9 cellular contexts compared by ENCODE assay signal in the genomic region with DNA sequence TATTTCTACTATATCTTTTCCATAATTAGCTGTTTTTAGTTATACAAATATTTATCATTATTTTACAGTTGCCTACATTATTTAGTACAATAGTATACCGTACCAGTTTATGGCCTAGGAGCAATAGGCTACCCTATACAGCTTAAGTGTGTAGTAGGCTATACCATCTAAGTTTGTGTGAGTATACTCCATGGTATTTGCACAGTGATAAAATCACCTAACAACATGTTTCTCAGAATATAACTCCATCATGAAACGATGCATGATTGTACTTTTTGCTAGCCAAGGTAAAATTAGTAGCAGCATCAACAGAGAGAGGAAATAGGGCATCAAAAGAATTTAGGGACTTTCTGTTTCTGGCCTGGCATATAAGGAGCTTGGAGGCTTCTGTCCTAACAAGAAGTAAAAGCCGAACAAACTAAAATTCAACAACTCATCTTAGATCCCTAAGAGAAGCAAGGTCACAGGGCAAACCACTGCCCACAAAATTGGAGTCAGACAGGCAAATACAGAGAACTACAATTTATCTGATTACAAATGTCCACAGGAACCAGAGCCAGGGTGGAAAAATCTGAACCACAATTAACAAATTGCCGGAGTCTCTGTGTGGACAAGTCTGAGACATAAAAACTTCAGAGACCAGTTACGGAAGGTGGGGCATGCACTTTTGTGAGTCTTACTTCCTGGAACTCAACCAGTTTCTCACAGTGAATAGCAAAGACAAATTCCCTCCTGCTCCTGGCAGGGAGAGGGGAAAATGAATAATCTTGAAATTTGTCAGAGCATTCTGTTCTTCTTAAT.
DNase-seq lines count a peak whose midpoint lies in the region; ATAC-seq and TF ChIP-seq lines count a peak whose summit lies in the region.
"Had no signal": no experiment of that assay in that cellular context is flagged by ENCODE, and none has a peak within 500 bp of the region (broad histone marks: within the 10 kb centered on the region; RNA-seq: fewer than 3 reads in every experiment).

No MANE protein-coding gene starts in this region.

- WGBS in SK-N-SH (ENCODE audit: low lambda C conversion rate) = 32% methylated on average over 5 of the region's 5 CpGs

- CTCF ChIA-PET in AG04449 (lab: Yijun Ruan, JAX) (interaction anchor here (1.3 kb wide), 1 partner anchor 10 kb away, joined by 3 read pairs; no protein-coding TSS in a partner anchor), SK-N-SH (lab: Yijun Ruan, JAX) (interaction anchor here (1.4 kb wide), 1 partner anchor 17 kb away, joined by 3 read pairs; no protein-coding TSS in a partner anchor)

- no peaks in the 10 kb centered on the region for H3K27me3 Mint-ChIP-seq in stimulated activated naive CD8-positive, alpha-beta T cell treated with anti-CD3 and anti-CD28 coated beads, Interleukin-15, amount 100 ng/mL, for 72 hours

- H3K9me2 ChIP-seq in SK-N-SH = no peaks in the 10 kb centered on the region; the same call in 1 of the 2 replicates

- H3K9me3 ChIP-seq in SK-N-SH = no peaks in the 10 kb centered on the region
- H3K9me3 ChIP-seq in WERI-Rb-1 (ENCODE audit: severe bottlenecking) = no peaks in the 10 kb centered on the region

- peak; percentile 77 to 84; a peak in 3 of 4 replicates for TF ChIP-seq EP300 in SK-N-SH (IDR thresholded peaks at IDR 0.05; ENCODE audit: borderline replicate concordance in 1 of 2, low read depth in 1 of 2, low read length in 1 of 2)

- TF ChIP-seq CTCF in AG04449 (IDR thresholded peaks at IDR 0.05; ENCODE audit: insufficient read depth, low read length, missing control alignments) (no peak), SK-N-SH (IDR thresholded peaks at IDR 0.05) (no peak), fibroblast of the aortic adventitia (IDR thresholded peaks at IDR 0.05; ENCODE audit: insufficient read depth, low read length) (no peak), WERI-Rb-1 (IDR thresholded peaks at IDR 0.05; ENCODE audit: low read depth, low read length) (no peak)

- H3K36me3 ChIP-seq in SK-N-SH (replicated peaks in 1 of 2; ENCODE audit: control insufficient read depth in 1 of 2, insufficient read depth in 2 of 2, low read length in 1 of 2) = no peaks in the 10 kb centered on the region
- H3K36me3 ChIP-seq in WERI-Rb-1 = no peaks in the 10 kb centered on the region

- H3K4me2 ChIP-seq in SK-N-SH = peak overlapping the region; percentile 57

- no peaks in the 10 kb centered on the region for H3K9me3 Mint-ChIP-seq in stimulated activated naive CD8-positive, alpha-beta T cell treated with anti-CD3 and anti-CD28 coated beads, Interleukin-15, amount 100 ng/mL, for 72 hours

- H3K27ac ChIP-seq in SK-N-SH (ENCODE audit: low read depth in 2 of 2, low read length in 1 of 2) (peak overlapping the region; percentile 93 to 94), WERI-Rb-1 (no peak overlapping the region)

- H3K4me3 ChIP-seq in AG04449 (ENCODE audit: low read depth, low read length) = no peak overlapping the region
- no peak overlapping the region for H3K4me3 ChIP-seq in SK-N-SH (ENCODE audit: low read depth in 2 of 2, low read length in 1 of 2)
- H3K4me3 ChIP-seq in fibroblast of the aortic adventitia (ENCODE audit: low read depth, low read length) = no peak overlapping the region
- no peak overlapping the region for H3K4me3 ChIP-seq in WERI-Rb-1 (ENCODE audit: low read depth, low read length)

- DNase-seq in AG04449 (ENCODE audit: low read depth, low spot score) (peak; percentile 80), SK-N-SH (no peak), fibroblast of the aortic adventitia (ENCODE audit: low read depth) (peak; percentile 96), non-pigmented ciliary epithelial cell (ENCODE audit: low read depth) (peak; percentile 72), WERI-Rb-1 (no peak), GDM1 (lab: John Stamatoyannopoulos, UW) (no peak)
- DNase-seq in activated CD4-positive, alpha-beta T cell treated with anti-CD3 and anti-CD28 coated beads for 1 hour = no peak
- no peak for DNase-seq in stimulated activated naive CD8-positive, alpha-beta T cell treated with anti-CD3 and anti-CD28 coated beads, Interleukin-15, amount 100 ng/mL, for 72 hours
- DNase-seq: occipital lobe had no signal

- POLR2A ChIA-PET in AG04449 (lab: Yijun Ruan, JAX) (no interaction called here), SK-N-SH (lab: Yijun Ruan, JAX) (no interaction called here)

- H3K27me3 ChIP-seq in SK-N-SH (ENCODE audit: insufficient read depth) = no peaks in the 10 kb centered on the region
- H3K27me3 ChIP-seq in WERI-Rb-1 (ENCODE audit: insufficient read depth, low read depth, severe bottlenecking) = no peaks in the 10 kb centered on the region

- no peak for ATAC-seq in stimulated activated naive CD8-positive, alpha-beta T cell treated with anti-CD3 and anti-CD28 coated beads, Interleukin-15, amount 100 ng/mL, for 72 hours

- no peak overlapping the region for H3K4me3 Mint-ChIP-seq in stimulated activated naive CD8-positive, alpha-beta T cell treated with anti-CD3 and anti-CD28 coated beads, Interleukin-15, amount 100 ng/mL, for 72 hours

- peaks cover 33% of the 10 kb centered on the region for H3F3A ChIP-seq in SK-N-SH (replicated peaks; ENCODE audit: insufficient read depth)

- TF ChIP-seq RAD21 in SK-N-SH (IDR thresholded peaks at IDR 0.05; ENCODE audit: low read length) = no peak

- H4K20me1 ChIP-seq in SK-N-SH (ENCODE audit: insufficient read depth) = no peaks in the 10 kb centered on the region

- H2AFZ ChIP-seq in SK-N-SH (ENCODE audit: low read depth) = peak overlapping the region; percentile 59

- no peaks in the 10 kb centered on the region for H3K4me1 Mint-ChIP-seq in stimulated activated naive CD8-positive, alpha-beta T cell treated with anti-CD3 and anti-CD28 coated beads, Interleukin-15, amount 100 ng/mL, for 72 hours

- H3K9ac ChIP-seq in SK-N-SH = peak overlapping the region; percentile 61; the same call in 1 of the 2 replicates

- H3K79me2 ChIP-seq in SK-N-SH (ENCODE audit: insufficient read depth) = no peaks in the 10 kb centered on the region

- peaks cover 2 to 21% of the 10 kb centered on the region in 2 experiments for H3K4me1 ChIP-seq in SK-N-SH (ENCODE audit: control insufficient read depth in 1 of 2, insufficient read depth in 2 of 2, low read depth in 1 of 2, low read length in 1 of 2)

- no peak overlapping the region for H3K27ac Mint-ChIP-seq in stimulated activated naive CD8-positive, alpha-beta T cell treated with anti-CD3 and anti-CD28 coated beads, Interleukin-15, amount 100 ng/mL, for 72 hours

TF ChIP-seq in SK-N-SH, 30 proteins besides CTCF, POLR2A, EP300 and RAD21 (continues in another document):
- TF ChIP-seq, protein P1, sequence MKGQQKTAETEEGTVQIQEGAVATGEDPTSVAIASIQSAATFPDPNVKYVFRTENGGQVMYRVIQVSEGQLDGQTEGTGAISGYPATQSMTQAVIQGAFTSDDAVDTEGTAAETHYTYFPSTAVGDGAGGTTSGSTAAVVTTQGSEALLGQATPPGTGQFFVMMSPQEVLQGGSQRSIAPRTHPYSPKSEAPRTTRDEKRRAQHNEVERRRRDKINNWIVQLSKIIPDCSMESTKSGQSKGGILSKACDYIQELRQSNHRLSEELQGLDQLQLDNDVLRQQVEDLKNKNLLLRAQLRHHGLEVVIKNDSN (IDR thresholded peaks at IDR 0.05; ENCODE audit: borderline replicate concordance, low read depth) = no peak
- TF ChIP-seq YY1 (IDR thresholded peaks at IDR 0.05; ENCODE audit: low read depth) (no peak), GATA2 (CRISPR knock-in tag; IDR thresholded peaks at IDR 0.05) (no peak), RCOR1 (IDR thresholded peaks at IDR 0.05; ENCODE audit: low read length) (no peak), GABPA (IDR thresholded peaks at IDR 0.05; ENCODE audit: low read depth) (0 out of 2 replicates have a peak, but pooled peaks have one; percentile 5), MXI1 (IDR thresholded peaks at IDR 0.05; ENCODE audit: low read depth, low read length) (no peak), ZBTB33 (IDR thresholded peaks at IDR 0.05; ENCODE audit: borderline replicate concordance, low read depth) (no peak), ELF1 (IDR thresholded peaks at IDR 0.05) (peak; percentile 66)
- TF ChIP-seq, protein P2, sequence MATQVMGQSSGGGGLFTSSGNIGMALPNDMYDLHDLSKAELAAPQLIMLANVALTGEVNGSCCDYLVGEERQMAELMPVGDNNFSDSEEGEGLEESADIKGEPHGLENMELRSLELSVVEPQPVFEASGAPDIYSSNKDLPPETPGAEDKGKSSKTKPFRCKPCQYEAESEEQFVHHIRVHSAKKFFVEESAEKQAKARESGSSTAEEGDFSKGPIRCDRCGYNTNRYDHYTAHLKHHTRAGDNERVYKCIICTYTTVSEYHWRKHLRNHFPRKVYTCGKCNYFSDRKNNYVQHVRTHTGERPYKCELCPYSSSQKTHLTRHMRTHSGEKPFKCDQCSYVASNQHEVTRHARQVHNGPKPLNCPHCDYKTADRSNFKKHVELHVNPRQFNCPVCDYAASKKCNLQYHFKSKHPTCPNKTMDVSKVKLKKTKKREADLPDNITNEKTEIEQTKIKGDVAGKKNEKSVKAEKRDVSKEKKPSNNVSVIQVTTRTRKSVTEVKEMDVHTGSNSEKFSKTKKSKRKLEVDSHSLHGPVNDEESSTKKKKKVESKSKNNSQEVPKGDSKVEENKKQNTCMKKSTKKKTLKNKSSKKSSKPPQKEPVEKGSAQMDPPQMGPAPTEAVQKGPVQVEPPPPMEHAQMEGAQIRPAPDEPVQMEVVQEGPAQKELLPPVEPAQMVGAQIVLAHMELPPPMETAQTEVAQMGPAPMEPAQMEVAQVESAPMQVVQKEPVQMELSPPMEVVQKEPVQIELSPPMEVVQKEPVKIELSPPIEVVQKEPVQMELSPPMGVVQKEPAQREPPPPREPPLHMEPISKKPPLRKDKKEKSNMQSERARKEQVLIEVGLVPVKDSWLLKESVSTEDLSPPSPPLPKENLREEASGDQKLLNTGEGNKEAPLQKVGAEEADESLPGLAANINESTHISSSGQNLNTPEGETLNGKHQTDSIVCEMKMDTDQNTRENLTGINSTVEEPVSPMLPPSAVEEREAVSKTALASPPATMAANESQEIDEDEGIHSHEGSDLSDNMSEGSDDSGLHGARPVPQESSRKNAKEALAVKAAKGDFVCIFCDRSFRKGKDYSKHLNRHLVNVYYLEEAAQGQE (IDR thresholded peaks at IDR 0.05; ENCODE audit: low read depth, low read length) = no peak

Comparison
In these comparisons a context has a peak if more than half of its experiments do, and no peak if none do; other contexts are left out.
1. DNase-seq: peak in AG04449 (single experiment), fibroblast of the aortic adventitia (single experiment) and non-pigmented ciliary epithelial cell (single experiment); none in SK-N-SH (single experiment), activated CD4-positive, alpha-beta T cell treated with anti-CD3 and anti-CD28 coated beads for 1 hour (single experiment), WERI-Rb-1 (single experiment), GDM1 (single experiment) and stimulated activated naive CD8-positive, alpha-beta T cell treated with anti-CD3 and anti-CD28 coated beads, Interleukin-15, amount 100 ng/mL, for 72 hours (0 of 2).